ENCODE assay signal across 27 cellular contexts in genomic region chr3:162605651-162606204, GRCh38.
"Had no signal": no experiment of that assay in that cellular context is flagged by ENCODE, and none has a peak within 500 bp of the region (broad histone marks: within the 10 kb centered on the region; RNA-seq: fewer than 3 reads in every experiment).

No MANE protein-coding gene starts in this region.

- H3K4me3 Mint-ChIP-seq: activated CD4-positive, alpha-beta T cell treated with anti-CD3 and anti-CD28 coated beads, Interleukin-2, amount 10 ng/mL, durations not matched to agents 24 days and 14 days; activated CD8-positive, alpha-beta T cell treated with anti-CD3 and anti-CD28 coated beads for 36 hours; activated T-cell treated with anti-CD3 and anti-CD28 coated beads, Interleukin-2, amount 50 U/mL, for 72 hours; central memory CD8-positive, alpha-beta T cell had no signal

- H3K9me3 ChIP-seq: colonic mucosa, MG63 had no signal

- H3K27ac ChIP-seq: cardiac muscle cell, colonic mucosa, WERI-Rb-1 had no signal

- H3K36me3 ChIP-seq: cardiac muscle cell, colonic mucosa, MG63, WERI-Rb-1 had no signal

- H3K4me1 ChIP-seq: colonic mucosa had no signal

- H3K27me3 Mint-ChIP-seq: activated CD4-positive, alpha-beta T cell treated with anti-CD3 and anti-CD28 coated beads, Interleukin-2, amount 10 ng/mL, durations not matched to agents 24 days and 14 days; activated CD8-positive, alpha-beta T cell treated with anti-CD3 and anti-CD28 coated beads for 36 hours; central memory CD8-positive, alpha-beta T cell had no signal

- DNase-seq: activated CD4-positive, alpha-beta T cell treated with anti-CD3 and anti-CD28 coated beads, Interleukin-2, amount 10 ng/mL, durations not matched to agents 24 days and 14 days; activated CD4-positive, alpha-beta T cell treated with anti-CD3 and anti-CD28 coated beads, Interleukin-2, amount 50 U/mL, for 4 hours; activated CD8-positive, alpha-beta T cell treated with anti-CD3 and anti-CD28 coated beads for 36 hours; activated gamma-delta T cell; activated naive CD4-positive, alpha-beta T cell treated with Interleukin-2 at 50 U/mL for 16 hours; activated T-cell treated with anti-CD3 and anti-CD28 coated beads, Interleukin-2, amount 50 U/mL, for 1 hour; activated T-cell treated with anti-CD3 and anti-CD28 coated beads, Interleukin-2, amount 50 U/mL, for 72 hours; aorta; colonic mucosa; MG63; NCI-H1048; NCI-H146; NCI-H187; NCI-H2029 treated with DMSO at 0.1 percent for 48 hours; NCI-H2107; NCI-H2171; NCI-H510A; NCI-H526; NCI-H748 treated with DMSO at 0.1 percent for 48 hours; NK-92 treated with Interleukin-12 subunit alpha and Interleukin-12 subunit beta, amount 100 ng/mL, for 24 hours; Right ventricle myocardium superior; T1000; WERI-Rb-1 had no signal

- H3K4me1 Mint-ChIP-seq: activated CD4-positive, alpha-beta T cell treated with anti-CD3 and anti-CD28 coated beads, Interleukin-2, amount 10 ng/mL, durations not matched to agents 24 days and 14 days; central memory CD8-positive, alpha-beta T cell had no signal

- H3K9me3 Mint-ChIP-seq: activated CD4-positive, alpha-beta T cell treated with anti-CD3 and anti-CD28 coated beads, Interleukin-2, amount 10 ng/mL, durations not matched to agents 24 days and 14 days had no signal

- H3K4me3 ChIP-seq: cardiac muscle cell, colonic mucosa, MG63 had no signal

- H3K27me3 ChIP-seq: cardiac muscle cell, colonic mucosa, MG63 had no signal

- ATAC-seq: activated CD8-positive, alpha-beta T cell treated with anti-CD3 and anti-CD28 coated beads for 36 hours; activated naive CD4-positive, alpha-beta T cell treated with anti-CD3 and anti-CD28 coated beads, Interleukin-2, amount 50 U/mL, for 72 hours; activated T-cell treated with anti-CD3 and anti-CD28 coated beads, Interleukin-2, amount 50 U/mL, for 72 hours had no signal

- H3K27ac Mint-ChIP-seq: activated CD4-positive, alpha-beta T cell treated with anti-CD3 and anti-CD28 coated beads, Interleukin-2, amount 10 ng/mL, durations not matched to agents 24 days and 14 days; activated CD8-positive, alpha-beta T cell treated with anti-CD3 and anti-CD28 coated beads for 36 hours; activated naive CD4-positive, alpha-beta T cell treated with anti-CD3 and anti-CD28 coated beads, Interleukin-2, amount 50 U/mL, for 72 hours; activated T-helper 2 cell treated with anti-CD3 and anti-CD28 coated beads, Interferon-gamma antibody, Interleukin-2, Interleukin-4, amounts not matched to agents 10 μg/mL and 5 μg/mL and 100 μg/mL, durations not matched to agents 14 hours and 24 hours and 36 hours had no signal
